19 cellular contexts compared by ENCODE assay signal in the genomic region with DNA sequence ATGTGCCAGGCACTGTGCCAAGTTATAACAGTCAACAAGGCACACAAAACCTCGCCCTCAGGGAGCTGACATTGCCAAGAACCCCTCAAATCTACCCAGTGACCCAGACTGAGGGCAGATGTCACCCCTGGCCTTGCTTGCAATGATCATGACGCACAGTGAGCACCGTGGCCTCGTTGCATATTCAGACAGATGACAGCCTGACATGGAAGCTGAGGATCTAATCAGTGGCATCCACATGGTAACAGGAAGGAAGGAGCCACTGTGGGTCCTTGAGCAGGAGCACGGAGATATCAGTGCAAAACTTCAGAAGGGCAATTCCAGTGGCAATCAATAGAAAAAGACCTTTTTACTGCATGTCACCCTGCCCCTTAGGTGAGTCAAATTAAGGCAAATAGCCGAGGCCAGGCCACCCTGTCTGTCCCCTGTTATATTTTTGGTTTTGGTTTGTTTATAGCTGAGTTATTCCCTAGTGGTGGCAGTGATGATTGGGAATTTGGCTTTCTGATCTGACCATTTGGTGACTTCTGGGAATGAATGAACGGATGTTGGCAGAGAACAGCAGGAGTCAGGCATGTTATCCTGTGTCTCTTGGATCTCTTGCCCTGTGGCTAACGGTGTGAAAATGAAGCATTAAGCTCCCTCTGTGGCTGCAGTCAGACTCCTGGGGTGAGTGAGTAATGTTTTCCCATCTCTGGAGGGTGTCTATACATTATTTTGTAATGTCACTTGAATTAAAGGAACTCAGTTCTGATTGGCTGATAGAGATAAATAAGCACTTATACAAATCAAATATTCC. TPM values are rescaled to one million over a fixed set of nuclear protein-coding genes. Genes with fewer than 3 reads are reported as not detected.
A peak's percentile ranks its signal among the peaks of the same experiment; 100 is the strongest.
DNase-seq lines count a peak whose midpoint lies in the region; ATAC-seq, FAIRE-seq and TF ChIP-seq lines count a peak whose summit lies in the region.
"Had no signal": no experiment of that assay in that cellular context is flagged by ENCODE, and none has a peak within 500 bp of the region (broad histone marks: within the 10 kb centered on the region; RNA-seq: fewer than 3 reads in every experiment).

No MANE protein-coding gene starts in this region.

- in situ Hi-C loops in astrocyte of the cerebellum (cut with HindIII; ENCODE audit: low sequenced_read_pairs), result no loop called here

- H3K4me1 Mint-ChIP-seq in CD4-positive, CD25-positive, alpha-beta regulatory T cell, result no peaks in the 10 kb centered on the region
- H3K4me1 Mint-ChIP-seq in activated CD4-positive, alpha-beta T cell treated with anti-CD3 and anti-CD28 coated beads, Interleukin-2, amount 10 ng/mL, durations not matched to agents 24 days and 14 days, result peaks cover 2% of the 10 kb centered on the region
- H3K4me1 Mint-ChIP-seq: stimulated activated naive B cell treated with anti-CD40 and anti-IgM and Interleukin-4, amounts not matched to agents 10 μg/mL and 1 μg/mL and 100 μg/mL, for 72 hours had no signal

- no peaks in the 10 kb centered on the region for H3K9me3 ChIP-seq in CD4-positive, CD25-positive, alpha-beta regulatory T cell (ENCODE audit: control insufficient read depth in 2 of 2, low read length in 2 of 2)
- H3K9me3 ChIP-seq in MG63 (no peaks in the 10 kb centered on the region), gastroesophageal sphincter (no peaks in the 10 kb centered on the region), kidney (ENCODE audit: control insufficient read depth in 1 of 2, low read length in 2 of 2) (no peaks in the 10 kb centered on the region)
- H3K9me3 ChIP-seq: right lobe of liver had no signal

- TF ChIP-seq EP300 in gastroesophageal sphincter (IDR thresholded peaks at IDR 0.05), result no peak

- H3K4me1 ChIP-seq in CD4-positive, CD25-positive, alpha-beta regulatory T cell (ENCODE audit: control insufficient read depth, insufficient read depth, low read length, poor library complexity, severe bottlenecking), result no peaks in the 10 kb centered on the region
- H3K4me1 ChIP-seq in gastroesophageal sphincter (no peaks in the 10 kb centered on the region), kidney (ENCODE audit: control insufficient read depth in 1 of 2, insufficient read depth in 1 of 2, low read depth in 1 of 2, low read length in 2 of 2) (no peaks in the 10 kb centered on the region)
- H3K4me1 ChIP-seq: right lobe of liver had no signal

- TF ChIP-seq POLR2A in gastroesophageal sphincter (IDR thresholded peaks at IDR 0.05), result no peak

- H3K27ac Mint-ChIP-seq in CD4-positive, CD25-positive, alpha-beta regulatory T cell, result peak overlapping the region in 2 of 3 donors; percentile 41 to 83
- no peak overlapping the region for H3K27ac Mint-ChIP-seq in activated CD4-positive, alpha-beta T cell treated with anti-CD3 and anti-CD28 coated beads, Interleukin-2, amount 10 ng/mL, durations not matched to agents 24 days and 14 days
- H3K27ac Mint-ChIP-seq: stimulated activated naive B cell treated with anti-CD40 and anti-IgM and Interleukin-4, amounts not matched to agents 10 μg/mL and 1 μg/mL and 100 μg/mL, for 72 hours had no signal

- no peak overlapping the region for H3K4me3 ChIP-seq in CD4-positive, CD25-positive, alpha-beta regulatory T cell (ENCODE audit: low read depth, low read length)
- H3K4me3 ChIP-seq in MG63, result no peak overlapping the region
- no peak overlapping the region for H3K4me3 ChIP-seq in astrocyte of the cerebellum (ENCODE audit: low read depth, low read length)
- H3K4me3 ChIP-seq in gastroesophageal sphincter, result no peak overlapping the region
- no peak overlapping the region for H3K4me3 ChIP-seq in kidney (ENCODE audit: low read length in 2 of 2)
- H3K4me3 ChIP-seq: right lobe of liver had no signal

- no peak overlapping the region for H3K4me3 Mint-ChIP-seq in CD4-positive, CD25-positive, alpha-beta regulatory T cell
- no peak overlapping the region for H3K4me3 Mint-ChIP-seq in activated CD4-positive, alpha-beta T cell treated with anti-CD3 and anti-CD28 coated beads, Interleukin-2, amount 10 ng/mL, durations not matched to agents 24 days and 14 days
- H3K4me3 Mint-ChIP-seq: stimulated activated naive B cell treated with anti-CD40 and anti-IgM and Interleukin-4, amounts not matched to agents 10 μg/mL and 1 μg/mL and 100 μg/mL, for 72 hours had no signal

- H3K36me3 ChIP-seq in CD4-positive, CD25-positive, alpha-beta regulatory T cell (ENCODE audit: control insufficient read depth, insufficient read depth, low read length), result no peaks in the 10 kb centered on the region
- H3K36me3 ChIP-seq in MG63 (no peaks in the 10 kb centered on the region), gastroesophageal sphincter (no peaks in the 10 kb centered on the region), kidney (ENCODE audit: control insufficient read depth in 1 of 2, insufficient read depth in 2 of 2, low read length in 2 of 2) (no peaks in the 10 kb centered on the region)
- H3K36me3 ChIP-seq: right lobe of liver had no signal

- H3K9me3 Mint-ChIP-seq in CD4-positive, CD25-positive, alpha-beta regulatory T cell, result no peaks in the 10 kb centered on the region
- no peaks in the 10 kb centered on the region for H3K9me3 Mint-ChIP-seq in activated CD4-positive, alpha-beta T cell treated with anti-CD3 and anti-CD28 coated beads, Interleukin-2, amount 10 ng/mL, durations not matched to agents 24 days and 14 days
- H3K9me3 Mint-ChIP-seq: stimulated activated naive B cell treated with anti-CD40 and anti-IgM and Interleukin-4, amounts not matched to agents 10 μg/mL and 1 μg/mL and 100 μg/mL, for 72 hours had no signal

- no peak overlapping the region for H3K27ac ChIP-seq in CD4-positive, CD25-positive, alpha-beta regulatory T cell (ENCODE audit: insufficient read depth, low read length, poor library complexity, severe bottlenecking)
- no peak overlapping the region for H3K27ac ChIP-seq in gastroesophageal sphincter
- H3K27ac ChIP-seq in kidney (ENCODE audit: low read depth in 2 of 2, low read length in 2 of 2), result no peak overlapping the region
- H3K27ac ChIP-seq: right lobe of liver had no signal

- H3K27me3 Mint-ChIP-seq in CD4-positive, CD25-positive, alpha-beta regulatory T cell, result no peaks in the 10 kb centered on the region
- no peaks in the 10 kb centered on the region for H3K27me3 Mint-ChIP-seq in activated CD4-positive, alpha-beta T cell treated with anti-CD3 and anti-CD28 coated beads, Interleukin-2, amount 10 ng/mL, durations not matched to agents 24 days and 14 days

- 7 to 31% methylated on average over 3 of the region's 8 CpGs for WGBS in gastroesophageal sphincter (ENCODE audit: low coverage in 1 of 2), 2 donors

- no peak for FAIRE-seq in kidney (lab: Jason Lieb, UNC)
- FAIRE-seq: endometrium, urothelium cell line had no signal

- TF ChIP-seq CTCF in astrocyte of the cerebellum (IDR thresholded peaks at IDR 0.05; ENCODE audit: low read depth, low read length, missing control alignments) (no peak), gastroesophageal sphincter (IDR thresholded peaks at IDR 0.05) (no peak), kidney (IDR thresholded peaks at IDR 0.05; ENCODE audit: borderline replicate concordance, extremely low read depth, insufficient read depth) (no peak)

- no peaks in the 10 kb centered on the region for H3K27me3 ChIP-seq in CD4-positive, CD25-positive, alpha-beta regulatory T cell (ENCODE audit: control insufficient read depth, insufficient read depth, low read length)
- H3K27me3 ChIP-seq in MG63 (no peaks in the 10 kb centered on the region), gastroesophageal sphincter (no peaks in the 10 kb centered on the region)
- H3K27me3 ChIP-seq: right lobe of liver had no signal

- no peak for DNase-seq in CD4-positive, CD25-positive, alpha-beta regulatory T cell
- DNase-seq in MG63, result peak; percentile 69
- peak; percentile 13 for DNase-seq in astrocyte of the cerebellum (ENCODE audit: low read depth)
- DNase-seq in activated CD4-positive, alpha-beta T cell treated with anti-CD3 and anti-CD28 coated beads, Interleukin-2, amount 10 ng/mL, durations not matched to agents 24 days and 14 days, result no peak
- DNase-seq in kidney, result no peak
- no peak for DNase-seq in LoVo (ENCODE audit: low spot score)
- DNase-seq: activated naive CD4-positive, alpha-beta T cell treated with Interleukin-2 at 50 U/mL for 16 hours; islet precursor cell; midbrain; NCI-H1105 treated with DMSO at 0.1 percent for 48 hours; NCI-H524; nucleus accumbens; right lobe of liver; RPMI8226; stimulated activated naive B cell treated with anti-CD40 and anti-IgM and Interleukin-4, amounts not matched to agents 10 μg/mL and 1 μg/mL and 100 μg/mL, for 72 hours had no signal

- no peak overlapping the region for H3K9ac ChIP-seq in kidney (ENCODE audit: low read length in 2 of 2)

- intact Hi-C loops in activated CD4-positive, alpha-beta T cell treated with anti-CD3 and anti-CD28 coated beads, Interleukin-2, amount 10 ng/mL, durations not matched to agents 24 days and 14 days (cut with micrococcal nuclease), result no loop called here
- intact Hi-C loops in kidney (cut with DNase I), result no loop called here

- ATAC-seq in CD4-positive, CD25-positive, alpha-beta regulatory T cell (ENCODE audit: low read depth in 2 of 2), result no peak
- ATAC-seq in gastroesophageal sphincter (peak; percentile 34), HG03045 (IDR thresholded peaks at IDR 0.05; ENCODE audit: unreplicated experiment) (no peak)
- ATAC-seq: stimulated activated naive B cell treated with anti-CD40 and anti-IgM and Interleukin-4, amounts not matched to agents 10 μg/mL and 1 μg/mL and 100 μg/mL, for 72 hours had no signal

- no peaks in the 10 kb centered on the region for H3K36me3 Mint-ChIP-seq in CD4-positive, CD25-positive, alpha-beta regulatory T cell
- H3K36me3 Mint-ChIP-seq in activated CD4-positive, alpha-beta T cell treated with anti-CD3 and anti-CD28 coated beads, Interleukin-2, amount 10 ng/mL, durations not matched to agents 24 days and 14 days (ENCODE audit: low read depth), result no peaks in the 10 kb centered on the region
- H3K36me3 Mint-ChIP-seq: stimulated activated naive B cell treated with anti-CD40 and anti-IgM and Interleukin-4, amounts not matched to agents 10 μg/mL and 1 μg/mL and 100 μg/mL, for 72 hours had no signal

RNA-seq across cellular contexts. Expression of gene WDR13, which starts 20.4 kb away (rescaled TPM):
- 45.8 TPM for total RNA-seq in CD4-positive, CD25-positive, alpha-beta regulatory T cell
- 10 to 100 TPM; 33.4 to 53.7 (median 46.0) TPM for polyA plus RNA-seq in CD4-positive, CD25-positive, alpha-beta regulatory T cell
- 84.9 and 95.8 TPM in 2 replicates for total RNA-seq in MG63 (2014; rRNA removed; shearing (Covaris generic); ENCODE audit: low replicate concordance)
- total RNA-seq in gastroesophageal sphincter (100 to 1,000 TPM; 108 to 182 (median 139) TPM), kidney (177 TPM)
- total RNA-seq in activated CD4-positive, alpha-beta T cell treated with anti-CD3 and anti-CD28 coated beads, Interleukin-2, amount 10 ng/mL, durations not matched to agents 24 days and 14 days, result 43.8 and 44.9 TPM in 2 replicates
- polyA plus RNA-seq in kidney (ENCODE audit: insufficient read depth, low read depth, low replicate concordance), result 201 TPM

RNA-seq across cellular contexts. Expression of gene RBM3, which starts 43.5 kb away (rescaled TPM):
- total RNA-seq in CD4-positive, CD25-positive, alpha-beta regulatory T cell, result 309 TPM
- polyA plus RNA-seq in CD4-positive, CD25-positive, alpha-beta regulatory T cell, result 100 to 1,000 TPM; 192 to 258 (median 219) TPM
- 291 and 416 TPM in 2 replicates for total RNA-seq in MG63 (2014; rRNA removed; shearing (Covaris generic); ENCODE audit: low replicate concordance)
- total RNA-seq in gastroesophageal sphincter (100 to 1,000 TPM in 3 of 4 donors, 10 to 100 TPM in 1; 83.7 to 233 (median 182) TPM), kidney (265 TPM)
- total RNA-seq in activated CD4-positive, alpha-beta T cell treated with anti-CD3 and anti-CD28 coated beads, Interleukin-2, amount 10 ng/mL, durations not matched to agents 24 days and 14 days, result 317 and 318 TPM in 2 replicates
- polyA plus RNA-seq in kidney (ENCODE audit: insufficient read depth, low read depth, low replicate concordance), result 86.9 TPM

Comparison
In these comparisons a context has a peak if more than half of its experiments do, and no peak if none do; other contexts are left out.
1. DNase-seq: peak in MG63 (single experiment) and astrocyte of the cerebellum (single experiment); none in CD4-positive, CD25-positive, alpha-beta regulatory T cell (0 of 3), activated CD4-positive, alpha-beta T cell treated with anti-CD3 and anti-CD28 coated beads, Interleukin-2, amount 10 ng/mL, durations not matched to agents 24 days and 14 days (single experiment), kidney (single experiment) and LoVo (single experiment).